ENCODE assay signal across 13 cellular contexts in the genomic region with DNA sequence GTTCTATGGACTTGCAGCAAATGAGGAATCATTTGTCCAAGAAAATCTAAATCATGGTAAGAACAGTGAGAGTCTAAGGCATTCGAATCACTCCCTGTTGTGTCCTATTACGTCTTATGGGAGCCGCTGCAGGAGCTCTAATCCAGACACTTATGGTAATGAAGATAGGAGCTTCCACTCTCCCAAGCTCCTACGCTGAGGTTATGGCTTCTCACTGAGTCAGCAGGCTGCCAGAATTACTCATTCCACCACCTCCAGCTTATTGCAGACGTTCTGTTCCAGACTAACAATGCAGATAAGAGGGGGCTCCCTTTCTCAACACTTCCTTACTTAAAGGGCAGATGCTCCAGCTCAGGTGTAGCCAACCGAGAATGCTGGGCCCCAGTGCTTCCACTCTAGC.
DNase-seq lines count a peak whose midpoint lies in the region; ATAC-seq and TF ChIP-seq lines count a peak whose summit lies in the region.
"Had no signal": no experiment of that assay in that cellular context is flagged by ENCODE, and none has a peak within 500 bp of the region (broad histone marks: within the 10 kb centered on the region; RNA-seq: fewer than 3 reads in every experiment).

No MANE protein-coding gene starts in this region.

- H3K9ac ChIP-seq in mesenchymal stem cell (ENCODE audit: low read length): peak overlapping the region; percentile 78
- H3K9ac ChIP-seq in Karpas-422 (ENCODE audit: low read length): no peak overlapping the region

- H3K14ac ChIP-seq in mesenchymal stem cell (ENCODE audit: low read length in 2 of 2): no peak overlapping the region

- peak overlapping the region; percentile 48 for H3K4me3 Mint-ChIP-seq in HFFc6
- H3K4me3 Mint-ChIP-seq: activated B cell treated with CpG ODN at 0.5 μM for 24 hours had no signal

- no peaks in the 10 kb centered on the region for H3K9me2 ChIP-seq in Karpas-422 (replicated peaks; ENCODE audit: insufficient read depth, low read length)

- H2BK12ac ChIP-seq in mesenchymal stem cell (ENCODE audit: low read length in 2 of 2): peak overlapping the region in 1 of 2 experiments; percentile 55

- H3K79me1 ChIP-seq in mesenchymal stem cell (replicated peaks; ENCODE audit: low read length, poor library complexity, severe bottlenecking): peaks cover 2% of the 10 kb centered on the region

- H3K4ac ChIP-seq in mesenchymal stem cell (ENCODE audit: low read depth in 1 of 2, low read length in 2 of 2): no peak overlapping the region

- TF ChIP-seq CTCF in HFFc6 (IDR thresholded peaks at IDR 0.05) (no peak), astrocyte of the spinal cord (IDR thresholded peaks at IDR 0.05; ENCODE audit: low read depth, low read length) (no peak)

- H3K23ac ChIP-seq in mesenchymal stem cell (ENCODE audit: low read length in 2 of 2): no peak overlapping the region

- 26% methylated on average over 6 of the region's 6 CpGs for WGBS in mesenchymal stem cell

- H3K4me3 ChIP-seq in ACC112 (ENCODE audit: low read depth, low read length): no peak overlapping the region
- no peak overlapping the region for H3K4me3 ChIP-seq in astrocyte of the spinal cord (ENCODE audit: low read depth, low read length)
- peak overlapping the region in 1 of 2 experiments; percentile 37 for H3K4me3 ChIP-seq in mesenchymal stem cell (ENCODE audit: insufficient read depth in 1 of 2, low read depth in 1 of 2, low read length in 2 of 2)
- no peak overlapping the region for H3K4me3 ChIP-seq in Karpas-422 (ENCODE audit: low read length)
- H3K4me3 ChIP-seq: skin epidermis had no signal

- H3K4me1 Mint-ChIP-seq in HFFc6 (ENCODE audit: low read depth): peaks cover 75% of the 10 kb centered on the region
- H3K4me1 Mint-ChIP-seq: activated B cell treated with CpG ODN at 0.5 μM for 24 hours had no signal

- H3K27me3 Mint-ChIP-seq in HFFc6 (ENCODE audit: insufficient read depth): peaks cover 17% of the 10 kb centered on the region
- H3K27me3 Mint-ChIP-seq: activated B cell treated with CpG ODN at 0.5 μM for 24 hours had no signal

- no peak overlapping the region for H2AK5ac ChIP-seq in mesenchymal stem cell (ENCODE audit: low read length, severe bottlenecking)

- H3K36me3 ChIP-seq in ACC112 (ENCODE audit: insufficient read depth, low read length) (no peaks in the 10 kb centered on the region), mesenchymal stem cell (ENCODE audit: control insufficient read depth in 1 of 2, insufficient read depth in 2 of 2, low read depth in 1 of 2, low read length in 2 of 2) (peaks cover 0 to 5% of the 10 kb centered on the region in 2 experiments), Karpas-422 (ENCODE audit: insufficient read depth, low read length) (no peaks in the 10 kb centered on the region)

- peak; percentile 85 for DNase-seq in HFFc6
- peak; percentile 94 for DNase-seq in astrocyte of the spinal cord (ENCODE audit: low read depth, low spot score)
- peak; percentile 93 for DNase-seq in mesenchymal stem cell
- no peak for DNase-seq in Karpas-422
- DNase-seq in Right ventricle myocardium inferior (ENCODE audit: missing footprints): no peak
- DNase-seq: activated B cell treated with CpG ODN at 0.5 μM for 24 hours; activated naive CD4-positive, alpha-beta T cell; C1 segment of cervical spinal cord; foreskin keratinocyte had no signal

- peak overlapping the region; percentile 7 for H3K4me2 ChIP-seq in mesenchymal stem cell (ENCODE audit: low read length, poor library complexity, severe bottlenecking)
- H3K4me2 ChIP-seq in Karpas-422 (ENCODE audit: low read depth, low read length, poor library complexity, severe bottlenecking): no peak overlapping the region

- no peaks in the 10 kb centered on the region for H4K20me1 ChIP-seq in Karpas-422 (ENCODE audit: insufficient read depth, low read depth, low read length)

- H3K27me3 ChIP-seq in ACC112 (ENCODE audit: insufficient read depth, low read length) (no peaks in the 10 kb centered on the region), mesenchymal stem cell (ENCODE audit: control insufficient read depth in 1 of 2, insufficient read depth in 1 of 2, low read length in 2 of 2) (no peaks in the 10 kb centered on the region), Karpas-422 (ENCODE audit: low read length) (no peaks in the 10 kb centered on the region)
- H3K27me3 ChIP-seq: foreskin keratinocyte had no signal

- no peak for ATAC-seq in GM21381 (IDR thresholded peaks at IDR 0.05; ENCODE audit: unreplicated experiment)
- ATAC-seq in Right ventricle myocardium inferior: no peak
- no peak for ATAC-seq in GM18907 (IDR thresholded peaks at IDR 0.05; ENCODE audit: unreplicated experiment)
- ATAC-seq: foreskin keratinocyte had no signal

- H3K27ac Mint-ChIP-seq in HFFc6: peak overlapping the region; percentile 81
- H3K27ac Mint-ChIP-seq: activated B cell treated with CpG ODN at 0.5 μM for 24 hours had no signal

- H3K9me3 ChIP-seq in mesenchymal stem cell (ENCODE audit: control insufficient read depth, low read length): no peaks in the 10 kb centered on the region
- no peaks in the 10 kb centered on the region for H3K9me3 ChIP-seq in Karpas-422 (ENCODE audit: low read length)

- H4K8ac ChIP-seq in mesenchymal stem cell (ENCODE audit: low read length): no peak overlapping the region

- H2AFZ ChIP-seq in ACC112 (ENCODE audit: low read length, unreplicated experiment): no peak overlapping the region
- H2AFZ ChIP-seq in mesenchymal stem cell (ENCODE audit: low read depth, low read length): no peak overlapping the region
- no peak overlapping the region for H2AFZ ChIP-seq in Karpas-422 (ENCODE audit: low read length)

- H4K91ac ChIP-seq in mesenchymal stem cell (ENCODE audit: low read length): no peak overlapping the region

- H2BK15ac ChIP-seq in mesenchymal stem cell (ENCODE audit: low read depth, poor library complexity, severe bottlenecking): peak overlapping the region; percentile 77

- intact Hi-C loops in Right ventricle myocardium inferior (cut with DNase I): no loop called here

- H3K27ac ChIP-seq in ACC112 (ENCODE audit: low read depth, low read length): peak overlapping the region; percentile 57
- H3K27ac ChIP-seq in mesenchymal stem cell (ENCODE audit: low read length, poor library complexity, severe bottlenecking): peak overlapping the region; percentile 42
- H3K27ac ChIP-seq in Karpas-422 (ENCODE audit: low read length): no peak overlapping the region
- H3K27ac ChIP-seq: foreskin keratinocyte had no signal

- peaks cover 63% of the 10 kb centered on the region for H3K36me3 Mint-ChIP-seq in HFFc6 (ENCODE audit: low read depth)

- H3K18ac ChIP-seq in mesenchymal stem cell (ENCODE audit: low read depth in 1 of 2, low read length in 2 of 2): peak overlapping the region in 1 of 2 experiments; percentile 53

- H2BK120ac ChIP-seq in mesenchymal stem cell (ENCODE audit: low read depth, low read length): no peak overlapping the region

- no peak overlapping the region for H2BK5ac ChIP-seq in mesenchymal stem cell (ENCODE audit: low read depth, low read length, poor library complexity, severe bottlenecking)

- no peaks in the 10 kb centered on the region for H3K9me3 Mint-ChIP-seq in HFFc6
- H3K9me3 Mint-ChIP-seq: activated B cell treated with CpG ODN at 0.5 μM for 24 hours had no signal

- H3K79me2 ChIP-seq in ACC112 (ENCODE audit: control insufficient read depth, insufficient read depth, low read length, unreplicated experiment): no peaks in the 10 kb centered on the region
- H3K79me2 ChIP-seq in Karpas-422 (ENCODE audit: low read length): no peaks in the 10 kb centered on the region

- H3K4me1 ChIP-seq in ACC112 (ENCODE audit: control insufficient read depth, insufficient read depth, low read length, unreplicated experiment): peaks cover 40% of the 10 kb centered on the region
- H3K4me1 ChIP-seq in mesenchymal stem cell (ENCODE audit: control insufficient read depth, insufficient read depth, low read depth, low read length): peaks cover 4% of the 10 kb centered on the region
- H3K4me1 ChIP-seq in Karpas-422 (ENCODE audit: low read length): no peaks in the 10 kb centered on the region
- H3K4me1 ChIP-seq: foreskin keratinocyte had no signal

- in situ Hi-C loops in astrocyte of the spinal cord (cut with HindIII; ENCODE audit: low sequenced_read_pairs): no loop called here

Comparison
In these comparisons a context has a peak if more than half of its experiments do, and no peak if none do; other contexts are left out.
1. DNase-seq: peak in HFFc6 (single experiment), astrocyte of the spinal cord (single experiment) and mesenchymal stem cell (single experiment); none in Karpas-422 (single experiment) and Right ventricle myocardium inferior (single experiment).